In genomic region chr14:90383126-90383730, GRCh38 we compare ENCODE assay signal across 1 cellular context.
A peak's percentile ranks its signal among the peaks of the same experiment; 100 is the strongest.
TF ChIP-seq lines count a peak whose summit lies in the region.

No MANE protein-coding gene starts in this region.

TF ChIP-seq in HepG2, 621 proteins besides CTCF, POLR2A, EP300 and RAD21 (continued from another document and continues in another):
- peak; percentile 92 for TF ChIP-seq ZNF687 (CRISPR knock-in tag; IDR thresholded peaks at IDR 0.05)
- TF ChIP-seq ZNF607 (CRISPR knock-in tag; IDR thresholded peaks at IDR 0.05; ENCODE audit: borderline replicate concordance), result peak; percentile 74; the same call in 1 of the 2 replicates
- peak; percentile 61; the same call in 1 of the 2 replicates for TF ChIP-seq FOXJ3 (CRISPR knock-in tag; IDR thresholded peaks at IDR 0.05; ENCODE audit: borderline replicate concordance)
- 0 out of 2 replicates have a peak, but pooled peaks have one; percentile 87 for TF ChIP-seq SRY (CRISPR knock-in tag; IDR thresholded peaks at IDR 0.05)
- TF ChIP-seq TGIF2 (CRISPR knock-in tag; IDR thresholded peaks at IDR 0.05), result peak; percentile 90
- TF ChIP-seq RNF219 (CRISPR knock-in tag; IDR thresholded peaks at IDR 0.05), result no peak; the same call in 1 of the 2 replicates
- no peak; the same call in 1 of the 2 replicates for TF ChIP-seq BRCA1 (CRISPR knock-in tag; IDR thresholded peaks at IDR 0.05)
- TF ChIP-seq THAP8 (CRISPR knock-in tag; IDR thresholded peaks at IDR 0.05; ENCODE audit: borderline replicate concordance), result no peak
- peak; percentile 85 to 91 for TF ChIP-seq HMGXB4 (CRISPR knock-in tag; IDR thresholded peaks at IDR 0.05; ENCODE audit: borderline replicate concordance in 1 of 2, low read depth in 1 of 2)
- TF ChIP-seq FOXP4 (CRISPR knock-in tag; IDR thresholded peaks at IDR 0.05), result no peak; the same call in 1 of the 2 replicates
- TF ChIP-seq ZFP90 (CRISPR knock-in tag; IDR thresholded peaks at IDR 0.05; ENCODE audit: borderline replicate concordance), result no peak
- no peak for TF ChIP-seq DDIT3 (CRISPR knock-in tag; IDR thresholded peaks at IDR 0.05)
- TF ChIP-seq ZNF20 (CRISPR knock-in tag; IDR thresholded peaks at IDR 0.05), result no peak
- TF ChIP-seq THAP7 (CRISPR knock-in tag; IDR thresholded peaks at IDR 0.05), result no peak
- TF ChIP-seq JUNB (CRISPR knock-in tag; IDR thresholded peaks at IDR 0.05; ENCODE audit: borderline replicate concordance), result no peak; the same call in 1 of the 2 replicates
- TF ChIP-seq RFX1 (IDR thresholded peaks at IDR 0.05), result no peak
- peak; percentile 76; the same call in 1 of the 2 replicates for TF ChIP-seq SP5 (CRISPR knock-in tag; IDR thresholded peaks at IDR 0.05; ENCODE audit: borderline replicate concordance, low read depth)
- no peak for TF ChIP-seq ZNF670 (CRISPR knock-in tag; IDR thresholded peaks at IDR 0.05; ENCODE audit: borderline replicate concordance)
- TF ChIP-seq HOXA9 (CRISPR knock-in tag; IDR thresholded peaks at IDR 0.05; ENCODE audit: borderline replicate concordance), result 0 out of 2 replicates have a peak, but pooled peaks have one; percentile 50
- peak; percentile 82 for TF ChIP-seq POLR2AphosphoS5 (IDR thresholded peaks at IDR 0.05; ENCODE audit: low read depth, low read length)
- TF ChIP-seq ZBTB8A (CRISPR knock-in tag; IDR thresholded peaks at IDR 0.05; ENCODE audit: borderline replicate concordance, low read depth), result no peak; the same call in 1 of the 2 replicates
- TF ChIP-seq TFDP2 (CRISPR knock-in tag; IDR thresholded peaks at IDR 0.05), result peak; percentile 89
- TF ChIP-seq ZNF556 (CRISPR knock-in tag; IDR thresholded peaks at IDR 0.05; ENCODE audit: borderline replicate concordance), result peak; percentile 88; the same call in 1 of the 2 replicates
- peak; percentile 21 for TF ChIP-seq WIZ (CRISPR knock-in tag; IDR thresholded peaks at IDR 0.05)
- TF ChIP-seq HOXD1 (CRISPR knock-in tag; IDR thresholded peaks at IDR 0.05), result peak; percentile 65
- peak; percentile 98 for TF ChIP-seq NFRKB (IDR thresholded peaks at IDR 0.05)
- TF ChIP-seq ZNF639 (CRISPR knock-in tag; conservative IDR thresholded peaks at IDR 0.05), result peak; percentile 80
- no peak for TF ChIP-seq ZNF672 (CRISPR knock-in tag; IDR thresholded peaks at IDR 0.05)
- TF ChIP-seq IRX3 (CRISPR knock-in tag; IDR thresholded peaks at IDR 0.05; ENCODE audit: borderline replicate concordance, low read depth), result no peak; the same call in 1 of the 2 replicates
- peak; percentile 2; the same call in 1 of the 2 replicates for TF ChIP-seq ZNF12 (CRISPR knock-in tag; IDR thresholded peaks at IDR 0.05)
- peak; percentile 96 for TF ChIP-seq CREB1 (IDR thresholded peaks at IDR 0.05)
- peak; percentile 97 for TF ChIP-seq CREB1 (CRISPR knock-in tag; IDR thresholded peaks at IDR 0.05)
- no peak for TF ChIP-seq ZNF44 (CRISPR knock-in tag; IDR thresholded peaks at IDR 0.05)
- TF ChIP-seq RFXANK (CRISPR knock-in tag; IDR thresholded peaks at IDR 0.05), result peak; percentile 55; the same call in 1 of the 2 replicates
- TF ChIP-seq RFXAP (CRISPR knock-in tag; IDR thresholded peaks at IDR 0.05; ENCODE audit: borderline replicate concordance), result peak; percentile 97
- TF ChIP-seq ZNF773 (CRISPR knock-in tag; IDR thresholded peaks at IDR 0.05; ENCODE audit: borderline replicate concordance), result no peak
- TF ChIP-seq STAG1 (CRISPR knock-in tag; IDR thresholded peaks at IDR 0.05), result no peak; the same call in 1 of the 2 replicates
- peak; percentile 63 for TF ChIP-seq HES4 (CRISPR knock-in tag; IDR thresholded peaks at IDR 0.05; ENCODE audit: borderline replicate concordance)
- TF ChIP-seq CEBPZ (IDR thresholded peaks at IDR 0.05; ENCODE audit: low read length), result no peak
- TF ChIP-seq ATF4 (CRISPR knock-in tag; IDR thresholded peaks at IDR 0.05), result peak in 1 of 2 experiments; percentile 71; a peak in 2 of 4 replicates
- TF ChIP-seq MATR3 (CRISPR knock-in tag; IDR thresholded peaks at IDR 0.05), result no peak
- TF ChIP-seq GPN1 (CRISPR knock-in tag; IDR thresholded peaks at IDR 0.05; ENCODE audit: borderline replicate concordance), result peak; percentile 55; the same call in 1 of the 2 replicates
